In the genomic region with DNA sequence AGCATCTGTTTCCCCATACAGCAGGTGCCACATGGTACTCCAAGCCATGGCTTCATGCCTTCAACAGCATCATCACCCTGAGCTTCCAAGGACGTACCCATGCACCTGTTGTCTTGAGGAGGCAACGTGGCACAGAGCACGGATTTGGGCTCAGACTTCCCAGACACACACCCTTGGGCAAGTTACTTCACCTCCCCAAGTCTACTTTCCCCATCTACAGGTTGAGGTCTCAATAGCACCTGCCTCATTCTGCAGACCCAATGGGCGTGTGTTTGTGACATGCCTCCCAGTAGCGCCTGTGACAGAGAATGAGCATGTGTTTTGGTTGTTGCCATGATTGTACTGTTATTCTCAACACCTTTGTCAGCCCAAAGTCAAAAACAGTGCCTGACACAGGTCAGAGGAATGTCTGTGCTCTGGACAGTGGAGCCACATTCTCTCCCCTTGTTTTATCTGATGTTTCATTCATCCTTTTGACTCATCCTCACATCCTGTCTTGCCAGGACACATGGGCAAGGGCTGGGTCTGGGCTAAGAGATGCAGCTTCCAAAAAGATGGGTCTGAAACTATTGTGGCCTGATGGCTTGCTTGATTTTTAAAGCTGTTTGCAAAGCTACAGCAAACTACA, we compare ENCODE assay signal across 1 cellular context.
TF ChIP-seq lines count a peak whose summit lies in the region.

No MANE protein-coding gene starts in this region.

TF ChIP-seq in H1, 55 proteins besides CTCF, POLR2A, EP300 and RAD21:
- TF ChIP-seq KDM5A (IDR thresholded peaks at IDR 0.05; ENCODE audit: low read length) (no peak), SUZ12 (IDR thresholded peaks at IDR 0.05; ENCODE audit: low read length) (no peak), POLR2AphosphoS5 (IDR thresholded peaks at IDR 0.05; ENCODE audit: low read depth, low read length) (no peak), CBX8 (IDR thresholded peaks at IDR 0.05; ENCODE audit: borderline replicate concordance, low read depth, low read length) (no peak), CREB1 (IDR thresholded peaks at IDR 0.05) (no peak), RBBP5 (IDR thresholded peaks at IDR 0.05; ENCODE audit: borderline replicate concordance, low read depth, low read length) (no peak), BCL11A (IDR thresholded peaks at IDR 0.05; ENCODE audit: low read depth in 2 of 2, low read length in 2 of 2) (no peak), RXRA (IDR thresholded peaks at IDR 0.05; ENCODE audit: insufficient read depth, low read depth, low read length) (no peak), NANOG (IDR thresholded peaks at IDR 0.05; ENCODE audit: insufficient read depth, low read depth, low read length, poor library complexity, severe bottlenecking) (no peak), TAF1 (IDR thresholded peaks at IDR 0.05; ENCODE audit: low read depth, low read length) (no peak), SIX5 (IDR thresholded peaks at IDR 0.05; ENCODE audit: low read depth, low read length) (no peak), TAF7 (optimal IDR thresholded peaks at IDR 0.05; ENCODE audit: borderline replicate concordance, low read depth, low read length) (no peak), NRF1 (IDR thresholded peaks at IDR 0.05; ENCODE audit: low read depth, low read length) (no peak), GABPA (IDR thresholded peaks at IDR 0.05; ENCODE audit: borderline replicate concordance, insufficient read depth, low read length) (no peak), RNF2 (IDR thresholded peaks at IDR 0.05; ENCODE audit: borderline replicate concordance, low read depth, low read length, missing control alignments, poor library complexity, severe bottlenecking) (no peak), HDAC6 (IDR thresholded peaks at IDR 0.05; ENCODE audit: low read depth, low read length) (no peak), SP2 (IDR thresholded peaks at IDR 0.05; ENCODE audit: low read length) (no peak), ZNF274 (IDR thresholded peaks at IDR 0.05; ENCODE audit: borderline replicate concordance, extremely low read depth, low read length) (no peak)
- TF ChIP-seq, protein P1, sequence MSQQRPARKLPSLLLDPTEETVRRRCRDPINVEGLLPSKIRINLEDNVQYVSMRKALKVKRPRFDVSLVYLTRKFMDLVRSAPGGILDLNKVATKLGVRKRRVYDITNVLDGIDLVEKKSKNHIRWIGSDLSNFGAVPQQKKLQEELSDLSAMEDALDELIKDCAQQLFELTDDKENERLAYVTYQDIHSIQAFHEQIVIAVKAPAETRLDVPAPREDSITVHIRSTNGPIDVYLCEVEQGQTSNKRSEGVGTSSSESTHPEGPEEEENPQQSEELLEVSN (IDR thresholded peaks at IDR 0.05): no peak
- TF ChIP-seq, protein P2, sequence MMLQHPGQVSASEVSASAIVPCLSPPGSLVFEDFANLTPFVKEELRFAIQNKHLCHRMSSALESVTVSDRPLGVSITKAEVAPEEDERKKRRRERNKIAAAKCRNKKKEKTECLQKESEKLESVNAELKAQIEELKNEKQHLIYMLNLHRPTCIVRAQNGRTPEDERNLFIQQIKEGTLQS (IDR thresholded peaks at IDR 0.05; ENCODE audit: insufficient read depth, low read depth, low read length): no peak
TF ChIP-seq in H1: peak in this region for 0.
